In genomic region chr6:16372029-16372776, GRCh38 we compare ENCODE assay signal across 21 cellular contexts.
A peak's percentile ranks its signal among the peaks of the same experiment; 100 is the strongest.
DNase-seq lines count a peak whose midpoint lies in the region; ATAC-seq, FAIRE-seq and TF ChIP-seq lines count a peak whose summit lies in the region.
"Had no signal": no experiment of that assay in that cellular context is flagged by ENCODE, and none has a peak within 500 bp of the region (broad histone marks: within the 10 kb centered on the region; RNA-seq: fewer than 3 reads in every experiment).

No MANE protein-coding gene starts in this region.

- H3K4me3 Mint-ChIP-seq in effector memory CD8-positive, alpha-beta T cell: no peak overlapping the region
- H3K4me3 Mint-ChIP-seq: CD8-positive, alpha-beta T cell had no signal

- no peaks in the 10 kb centered on the region for H3K27me3 Mint-ChIP-seq in effector memory CD8-positive, alpha-beta T cell

- H3K9me3 Mint-ChIP-seq in effector memory CD8-positive, alpha-beta T cell: no peaks in the 10 kb centered on the region
- H3K9me3 Mint-ChIP-seq: CD8-positive, alpha-beta T cell had no signal

- FAIRE-seq in GM12892 (lab: Jason Lieb, UNC): peak; percentile 30

- H3K36me3 Mint-ChIP-seq in effector memory CD8-positive, alpha-beta T cell (ENCODE audit: insufficient read depth): peaks cover 4% of the 10 kb centered on the region
- H3K36me3 Mint-ChIP-seq: CD8-positive, alpha-beta T cell had no signal

- TF ChIP-seq POLR2A in GM12892 (IDR thresholded peaks at IDR 0.05; ENCODE audit: low read depth, low read length): no peak

- H3K4me3 ChIP-seq in AG10803 (ENCODE audit: low read length): no peak overlapping the region

- H3K4me1 Mint-ChIP-seq in effector memory CD8-positive, alpha-beta T cell (ENCODE audit: low read depth in 2 of 2): peaks cover 10 to 39% of the 10 kb centered on the region in 2 donors

- H3K27ac Mint-ChIP-seq in effector memory CD8-positive, alpha-beta T cell: peak overlapping the region; percentile 6 to 96
- H3K27ac Mint-ChIP-seq: CD8-positive, alpha-beta T cell had no signal

- TF ChIP-seq CTCF in AG10803 (conservative IDR thresholded peaks at IDR 0.05; ENCODE audit: low read length): no peak

- ATAC-seq in effector memory CD8-positive, alpha-beta T cell (replicated peaks): no peak
- ATAC-seq in HG02623 (IDR thresholded peaks at IDR 0.05; ENCODE audit: unreplicated experiment): no peak
- ATAC-seq in HG02571 (IDR thresholded peaks at IDR 0.05; ENCODE audit: unreplicated experiment): no peak
- ATAC-seq: CD8-positive, alpha-beta T cell had no signal

- DNase-seq in AG10803 (ENCODE audit: low read depth) (peak; percentile 24), GM12892 (ENCODE audit: insufficient read length) (no peak), myocyte (ENCODE audit: low read depth) (peak; percentile 79), D341Med (ENCODE audit: low spot score) (no peak), NCI-H2107 treated with DMSO at 0.1 percent for 48 hours (lab: John Stamatoyannopoulos, UW; ENCODE audit: unreplicated experiment) (no peak)
- DNase-seq in effector memory CD8-positive, alpha-beta T cell: no peak
- DNase-seq: BE2C; Calu3; CD8-positive, alpha-beta T cell; DMS53; H7; KBM-7; MV-4-11; NCI-H1694 treated with DMSO at 0.1 percent for 48 hours; NCI-H226; NCI-H524; NCI-H82; OCI-M1; Right ventricle myocardium superior had no signal

Comparison
In these comparisons a context has a peak if more than half of its experiments do, and no peak if none do; other contexts are left out.
1. DNase-seq: peak in AG10803 (single experiment) and myocyte (single experiment); none in GM12892 (single experiment), effector memory CD8-positive, alpha-beta T cell (0 of 3), D341Med (single experiment) and NCI-H2107 treated with DMSO at 0.1 percent for 48 hours (single experiment).